ENCODE assay signal across 22 cellular contexts in genomic region chr17:31798205-31798724, GRCh38.
DNase-seq lines count a peak whose midpoint lies in the region; ATAC-seq and TF ChIP-seq lines count a peak whose summit lies in the region.
"Had no signal": no experiment of that assay in that cellular context is flagged by ENCODE, and none has a peak within 500 bp of the region (broad histone marks: within the 10 kb centered on the region; RNA-seq: fewer than 3 reads in every experiment).

No MANE protein-coding gene starts in this region.

- H3K36me3 ChIP-seq in adipocyte (ENCODE audit: control insufficient read depth, insufficient read depth, low read length, severe bottlenecking), result no peaks in the 10 kb centered on the region
- H3K36me3 ChIP-seq in hepatocyte (replicated peaks; ENCODE audit: insufficient read depth, low read depth), result no peaks in the 10 kb centered on the region
- no peaks in the 10 kb centered on the region for H3K36me3 ChIP-seq in mesodermal cell (ENCODE audit: control insufficient read depth, insufficient read depth, low read length)
- H3K36me3 ChIP-seq in subcutaneous abdominal adipose tissue (ENCODE audit: control insufficient read depth in 5 of 5, insufficient read depth in 5 of 5, low read length in 5 of 5), result no peaks in the 10 kb centered on the region
- no peaks in the 10 kb centered on the region for H3K36me3 ChIP-seq in prostate gland

- CTCF ChIA-PET in activated CD4-positive, alpha-beta memory T cell treated with anti-CD3 and anti-CD28 coated beads, Interleukin-2, amount 10 ng/mL, durations not matched to agents 7 days and 5 days (lab: Charles Lee), result no interaction called here

- H3K27ac Mint-ChIP-seq in activated CD4-positive, alpha-beta memory T cell treated with anti-CD3 and anti-CD28 coated beads, Interleukin-2, amount 10 ng/mL, durations not matched to agents 7 days and 5 days, result no peak overlapping the region
- H3K27ac Mint-ChIP-seq: CD4-positive, alpha-beta memory T cell had no signal

- TF ChIP-seq CTCF in hepatocyte (IDR thresholded peaks at IDR 0.05; ENCODE audit: poor library complexity) (no peak), prostate gland (IDR thresholded peaks at IDR 0.05) (no peak)

- H3K27me3 ChIP-seq in adipocyte (replicated peaks; ENCODE audit: control insufficient read depth, insufficient read depth, low read length), result peaks cover 9% of the 10 kb centered on the region
- H3K27me3 ChIP-seq in hepatocyte, result no peaks in the 10 kb centered on the region
- no peaks in the 10 kb centered on the region for H3K27me3 ChIP-seq in subcutaneous abdominal adipose tissue (ENCODE audit: control insufficient read depth in 5 of 5, insufficient read depth in 4 of 5, low read length in 5 of 5)
- H3K27me3 ChIP-seq in prostate gland (replicated peaks; ENCODE audit: insufficient read depth), result no peaks in the 10 kb centered on the region

- H3K4me1 ChIP-seq in adipocyte (ENCODE audit: control insufficient read depth, insufficient read depth, low read length) (peaks cover 6% of the 10 kb centered on the region), hepatocyte (ENCODE audit: insufficient read depth) (no peaks in the 10 kb centered on the region), mesodermal cell (ENCODE audit: control insufficient read depth, insufficient read depth, low read length, poor library complexity, severe bottlenecking) (no peaks in the 10 kb centered on the region), subcutaneous abdominal adipose tissue (ENCODE audit: control insufficient read depth in 5 of 5, insufficient read depth in 5 of 5, low read length in 5 of 5) (peaks cover 0 to 7% (median 6%) of the 10 kb centered on the region in 5 donors), prostate gland (replicated peaks) (no peaks in the 10 kb centered on the region)

- no peak overlapping the region for H3K4me2 ChIP-seq in hepatocyte

- WGBS in hepatocyte (ENCODE audit: low lambda C conversion rate, missing lambda C conversion rate), result 56% methylated on average over 10 of the region's 10 CpGs
- 87 to 90% methylated on average over 9 of the region's 10 CpGs for WGBS in mesodermal cell (ENCODE audit: insufficient coverage in 2 of 2), 2 experiments
- WGBS in prostate gland, result 81% methylated on average over 10 of the region's 10 CpGs

- POLR2A ChIA-PET in activated CD4-positive, alpha-beta memory T cell treated with anti-CD3 and anti-CD28 coated beads, Interleukin-2, amount 10 ng/mL, durations not matched to agents 7 days and 5 days (lab: Charles Lee), result no interaction called here

- peak overlapping the region; percentile 16 for H3K4me3 ChIP-seq in adipocyte (ENCODE audit: low read length)
- no peak overlapping the region for H3K4me3 ChIP-seq in hepatocyte
- no peak overlapping the region for H3K4me3 ChIP-seq in mesodermal cell (ENCODE audit: extremely low read depth, insufficient read depth, low read length, poor library complexity, severe bottlenecking)
- no peak overlapping the region for H3K4me3 ChIP-seq in subcutaneous abdominal adipose tissue (ENCODE audit: low read depth in 1 of 5, low read length in 5 of 5)
- H3K4me3 ChIP-seq in prostate gland, result no peak overlapping the region
- H3K4me3 ChIP-seq: K562 had no signal

- H3K36me3 Mint-ChIP-seq in activated CD4-positive, alpha-beta memory T cell treated with anti-CD3 and anti-CD28 coated beads, Interleukin-2, amount 10 ng/mL, durations not matched to agents 7 days and 5 days (ENCODE audit: low read depth), result no peaks in the 10 kb centered on the region
- H3K36me3 Mint-ChIP-seq: CD4-positive, alpha-beta memory T cell had no signal

- intact Hi-C loops in prostate gland (cut with DNase I), result no loop called here
- intact Hi-C loops in head of caudate nucleus (cut with DNase I), result no loop called here

- H3K9ac ChIP-seq in adipocyte (ENCODE audit: low read length) (no peak overlapping the region), subcutaneous abdominal adipose tissue (ENCODE audit: low read length in 5 of 5) (peak overlapping the region in 4 of 5 donors; percentile 30 to 58 (median 48))

- H3K79me2 ChIP-seq in hepatocyte, result no peaks in the 10 kb centered on the region

- H3K27ac ChIP-seq in hepatocyte (peak overlapping the region; percentile 46), mesodermal cell (ENCODE audit: low read depth, low read length, severe bottlenecking) (peak overlapping the region; percentile 76), subcutaneous abdominal adipose tissue (ENCODE audit: low read depth, low read length) (peak overlapping the region; percentile 94), prostate gland (no peak overlapping the region)
- H3K27ac ChIP-seq: HL-60 had no signal

- no peaks in the 10 kb centered on the region for H3K27me3 Mint-ChIP-seq in activated CD4-positive, alpha-beta memory T cell treated with anti-CD3 and anti-CD28 coated beads, Interleukin-2, amount 10 ng/mL, durations not matched to agents 7 days and 5 days

- ATAC-seq in HG03039 (IDR thresholded peaks at IDR 0.05; ENCODE audit: unreplicated experiment), result no peak
- ATAC-seq: K562 had no signal

- no peaks in the 10 kb centered on the region for H3K9me2 ChIP-seq in hepatocyte (replicated peaks; ENCODE audit: insufficient read depth)

- no peak overlapping the region for H2AFZ ChIP-seq in hepatocyte

- H3K4me1 Mint-ChIP-seq in activated CD4-positive, alpha-beta memory T cell treated with anti-CD3 and anti-CD28 coated beads, Interleukin-2, amount 10 ng/mL, durations not matched to agents 7 days and 5 days, result no peaks in the 10 kb centered on the region
- H3K4me1 Mint-ChIP-seq: CD4-positive, alpha-beta memory T cell had no signal

- H3K9me3 Mint-ChIP-seq in activated CD4-positive, alpha-beta memory T cell treated with anti-CD3 and anti-CD28 coated beads, Interleukin-2, amount 10 ng/mL, durations not matched to agents 7 days and 5 days, result no peaks in the 10 kb centered on the region

- no peaks in the 10 kb centered on the region for H4K20me1 ChIP-seq in hepatocyte (ENCODE audit: insufficient read depth, poor library complexity, severe bottlenecking)

- no peak for TF ChIP-seq POLR2A in prostate gland (IDR thresholded peaks at IDR 0.05)

- H3K9me3 ChIP-seq in adipocyte (ENCODE audit: control insufficient read depth, low read length) (no peaks in the 10 kb centered on the region), hepatocyte (ENCODE audit: low read depth) (no peaks in the 10 kb centered on the region), mesodermal cell (ENCODE audit: control insufficient read depth, low read length) (no peaks in the 10 kb centered on the region), subcutaneous abdominal adipose tissue (ENCODE audit: control insufficient read depth in 5 of 5, low read length in 5 of 5) (no peaks in the 10 kb centered on the region), prostate gland (no peaks in the 10 kb centered on the region)

- H3K4me3 Mint-ChIP-seq in activated CD4-positive, alpha-beta memory T cell treated with anti-CD3 and anti-CD28 coated beads, Interleukin-2, amount 10 ng/mL, durations not matched to agents 7 days and 5 days, result no peak overlapping the region
- H3K4me3 Mint-ChIP-seq: CD4-positive, alpha-beta memory T cell had no signal

- DNase-seq in adipocyte (ENCODE audit: low read depth) (no peak), hepatocyte (ENCODE audit: low spot score) (peak; percentile 16), prostate gland (ENCODE audit: low spot score) (no peak), head of caudate nucleus (no peak)
- no peak for DNase-seq in activated CD4-positive, alpha-beta memory T cell treated with anti-CD3 and anti-CD28 coated beads, Interleukin-2, amount 10 ng/mL, durations not matched to agents 7 days and 5 days
- DNase-seq: C1 segment of cervical spinal cord; CD4-positive, alpha-beta memory T cell; DMS 273 treated with DMSO at 0.1 percent for 48 hours; DMS79; EL; MV-4-11; NCI-H1105; NCI-H146; NCI-H2029; NCI-H446; NCI-H524 treated with DMSO at 0.1 percent for 48 hours; NCI-H774 had no signal

Comparison
In these comparisons a context has a peak if more than half of its experiments do, and no peak if none do; other contexts are left out.
1. H3K27ac ChIP-seq: peak in hepatocyte (single experiment), mesodermal cell (single experiment) and subcutaneous abdominal adipose tissue (single experiment); none in prostate gland (0 of 2).